34 cellular contexts compared by ENCODE assay signal in genomic region chr16:77219437-77219836, GRCh38. TPM values are rescaled to one million over a fixed set of nuclear protein-coding genes. Genes with fewer than 3 reads are reported as not detected.
"Had no signal": no experiment of that assay in that cellular context is flagged by ENCODE, and none has a peak within 500 bp of the region (broad histone marks: within the 10 kb centered on the region; RNA-seq: fewer than 3 reads in every experiment).

No MANE protein-coding gene starts in this region.

- H3K4me1 Mint-ChIP-seq: activated CD4-positive, alpha-beta T cell treated with anti-CD3 and anti-CD28 coated beads, Interleukin-2, amount 10 ng/mL, durations not matched to agents 24 days and 14 days; activated naive CD4-positive, alpha-beta T cell treated with anti-CD3 and anti-CD28 coated beads, Interleukin-2, amount 10 ng/mL, durations not matched to agents 7 days and 5 days; central memory CD8-positive, alpha-beta T cell; mesothelial cell of epicardium; naive B cell had no signal

- H3K4me1 ChIP-seq: breast epithelium, pancreas, prostate gland, uterus had no signal

- H3K9me3 ChIP-seq: breast epithelium, esophagus squamous epithelium, pancreas, prostate gland, thoracic aorta, uterus had no signal

- DNase-seq: activated CD4-positive, alpha-beta memory T cell treated with anti-CD3 and anti-CD28 coated beads for 36 hours; activated CD4-positive, alpha-beta T cell treated with anti-CD3 and anti-CD28 coated beads, Interleukin-2, amount 10 ng/mL, durations not matched to agents 24 days and 14 days; activated CD4-positive, CD25-positive, alpha-beta regulatory T cell treated with anti-CD3 and anti-CD28 coated beads, Interleukin-2, amount 50 U/mL, for 72 hours; activated CD8-positive, alpha-beta memory T cell treated with anti-CD3 and anti-CD28 coated beads, Interleukin-2, amount 50 U/mL, for 4 hours; activated effector memory CD4-positive, alpha-beta T cell treated with anti-CD3 and anti-CD28 coated beads, Interleukin-2, amount 50 U/mL, for 16 hours; activated naive CD4-positive, alpha-beta T cell treated with anti-CD3 and anti-CD28 coated beads, Interleukin-2, amount 10 ng/mL, durations not matched to agents 7 days and 5 days; activated naive CD8-positive, alpha-beta T cell treated with anti-CD3 and anti-CD28 coated beads, Interleukin-2, amount 10 ng/mL, durations not matched to agents 7 days and 5 days; activated T-cell treated with anti-CD3 and anti-CD28 coated beads, Interleukin-2, amount 50 U/mL, for 1 hour; amniotic stem cell; endodermal cell; esophagus squamous epithelium; islet precursor cell; left cardiac atrium; mammary epithelial cell; naive B cell; pancreas; retina; stimulated activated CD4-positive, alpha-beta T cell treated with anti-CD3 and anti-CD28 coated beads, Interleukin-12 subunit alpha, Interleukin-12 subunit beta, amount 100 ng/mL, for 4 hours; stimulated activated CD4-positive, alpha-beta T cell treated with anti-CD3 and anti-CD28 coated beads, Interleukin-4, amount 100 ng/mL, for 1 hour; stimulated activated naive CD8-positive, alpha-beta T cell treated with anti-CD3 and anti-CD28 coated beads, Interleukin-15, Interleukin-2, amounts not matched to agents 100 U/mL and 50 U/mL, for 24 hours; uterus had no signal

- H3K4me3 ChIP-seq: breast epithelium, esophagus squamous epithelium, pancreas, prostate gland, skin epidermis, thoracic aorta, uterus had no signal

- H3K27me3 Mint-ChIP-seq: activated CD4-positive, alpha-beta memory T cell treated with anti-CD3 and anti-CD28 coated beads for 36 hours; activated CD4-positive, alpha-beta T cell treated with anti-CD3 and anti-CD28 coated beads, Interleukin-2, amount 10 ng/mL, durations not matched to agents 24 days and 14 days; activated naive CD4-positive, alpha-beta T cell treated with anti-CD3 and anti-CD28 coated beads, Interleukin-2, amount 10 ng/mL, durations not matched to agents 7 days and 5 days; activated naive CD8-positive, alpha-beta T cell treated with anti-CD3 and anti-CD28 coated beads, Interleukin-2, amount 10 ng/mL, durations not matched to agents 7 days and 5 days; central memory CD8-positive, alpha-beta T cell; dendritic cell treated with granulocyte-macrophage colony-stimulating factor and Interleukin-4, amounts not matched to agents 40 ng/mL and 50 ng/mL, for 4 days; naive B cell; type B pancreatic cell had no signal

- H3K4me3 Mint-ChIP-seq: activated CD4-positive, alpha-beta memory T cell treated with anti-CD3 and anti-CD28 coated beads for 36 hours; activated CD4-positive, alpha-beta T cell treated with anti-CD3 and anti-CD28 coated beads, Interleukin-2, amount 10 ng/mL, durations not matched to agents 24 days and 14 days; activated naive CD4-positive, alpha-beta T cell treated with anti-CD3 and anti-CD28 coated beads, Interleukin-2, amount 10 ng/mL, durations not matched to agents 7 days and 5 days; activated naive CD8-positive, alpha-beta T cell treated with anti-CD3 and anti-CD28 coated beads, Interleukin-2, amount 10 ng/mL, durations not matched to agents 7 days and 5 days; activated T-helper 1 cell treated with anti-CD3 and anti-CD28 coated beads, Interleukin-12 subunit alpha, Interleukin-12 subunit beta, Interleukin-2, Interleukin-4 antibody, amounts not matched to agents 30 ng/mL and 10 ng/mL and 1 ng/mL, durations not matched to agents 14 hours and 24 hours and 36 hours; central memory CD8-positive, alpha-beta T cell; dendritic cell treated with granulocyte-macrophage colony-stimulating factor and Interleukin-4, amounts not matched to agents 40 ng/mL and 50 ng/mL, for 4 days; endodermal cell; mesothelial cell of epicardium; T-helper 1 cell treated with Interleukin-12 subunit alpha and Interleukin-12 subunit beta and Interleukin-4 antibody, amounts not matched to agents 30 μg/mL and 1 μg/mL, for 36 hours; type B pancreatic cell had no signal

- H3K27ac Mint-ChIP-seq: activated CD4-positive, alpha-beta memory T cell treated with anti-CD3 and anti-CD28 coated beads for 36 hours; activated CD4-positive, alpha-beta T cell treated with anti-CD3 and anti-CD28 coated beads, Interleukin-2, amount 10 ng/mL, durations not matched to agents 24 days and 14 days; activated naive CD4-positive, alpha-beta T cell treated with anti-CD3 and anti-CD28 coated beads, Interleukin-2, amount 10 ng/mL, durations not matched to agents 7 days and 5 days; activated naive CD8-positive, alpha-beta T cell treated with anti-CD3 and anti-CD28 coated beads, Interleukin-2, amount 10 ng/mL, durations not matched to agents 7 days and 5 days; activated T-helper 1 cell treated with anti-CD3 and anti-CD28 coated beads, Interleukin-12 subunit alpha, Interleukin-12 subunit beta, Interleukin-2, Interleukin-4 antibody, amounts not matched to agents 30 ng/mL and 10 ng/mL and 1 ng/mL, durations not matched to agents 14 hours and 24 hours and 36 hours; dendritic cell treated with granulocyte-macrophage colony-stimulating factor and Interleukin-4, amounts not matched to agents 40 ng/mL and 50 ng/mL, for 4 days; endodermal cell; mesothelial cell of epicardium; T-helper 1 cell treated with Interleukin-12 subunit alpha and Interleukin-12 subunit beta and Interleukin-4 antibody, amounts not matched to agents 30 μg/mL and 1 μg/mL, for 36 hours; type B pancreatic cell had no signal

- ATAC-seq: left cardiac atrium; pancreas; sciatic nerve; stimulated activated naive CD8-positive, alpha-beta T cell treated with anti-CD3 and anti-CD28 coated beads, Interleukin-15, Interleukin-2, amounts not matched to agents 100 U/mL and 50 U/mL, for 24 hours had no signal

- H3K27ac ChIP-seq: breast epithelium, epithelial cell of prostate, esophagus squamous epithelium, pancreas, prostate gland, skin epidermis, thoracic aorta, uterus had no signal

- H3K27me3 ChIP-seq: breast epithelium, pancreas, uterus had no signal

- H3K36me3 Mint-ChIP-seq: activated naive CD4-positive, alpha-beta T cell treated with anti-CD3 and anti-CD28 coated beads, Interleukin-2, amount 10 ng/mL, durations not matched to agents 7 days and 5 days; activated naive CD8-positive, alpha-beta T cell treated with anti-CD3 and anti-CD28 coated beads, Interleukin-2, amount 10 ng/mL, durations not matched to agents 7 days and 5 days; naive B cell had no signal

- H3K36me3 ChIP-seq: breast epithelium, esophagus squamous epithelium, pancreas, prostate gland, thoracic aorta, uterus had no signal

- H3K9me3 Mint-ChIP-seq: activated CD4-positive, alpha-beta memory T cell treated with anti-CD3 and anti-CD28 coated beads for 36 hours; activated CD4-positive, alpha-beta T cell treated with anti-CD3 and anti-CD28 coated beads, Interleukin-2, amount 10 ng/mL, durations not matched to agents 24 days and 14 days; activated naive CD4-positive, alpha-beta T cell treated with anti-CD3 and anti-CD28 coated beads, Interleukin-2, amount 10 ng/mL, durations not matched to agents 7 days and 5 days; activated naive CD8-positive, alpha-beta T cell treated with anti-CD3 and anti-CD28 coated beads, Interleukin-2, amount 10 ng/mL, durations not matched to agents 7 days and 5 days; activated T-helper 1 cell treated with anti-CD3 and anti-CD28 coated beads, Interleukin-12 subunit alpha, Interleukin-12 subunit beta, Interleukin-2, Interleukin-4 antibody, amounts not matched to agents 30 ng/mL and 10 ng/mL and 1 ng/mL, durations not matched to agents 14 hours and 24 hours and 36 hours; central memory CD8-positive, alpha-beta T cell; dendritic cell treated with granulocyte-macrophage colony-stimulating factor and Interleukin-4, amounts not matched to agents 40 ng/mL and 50 ng/mL, for 4 days; endodermal cell; mesothelial cell of epicardium; naive B cell; T-helper 1 cell treated with Interleukin-12 subunit alpha and Interleukin-12 subunit beta and Interleukin-4 antibody, amounts not matched to agents 30 μg/mL and 1 μg/mL, for 36 hours; type B pancreatic cell had no signal

RNA-seq across cellular contexts. Expression of gene SYCE1L, which starts 20.2 kb away (rescaled TPM):
- total RNA-seq: liver had no signal
